In genomic region chr2:160034396-160034795, GRCh38 we compare ENCODE assay signal across 20 cellular contexts. TPM values are rescaled to one million over a fixed set of nuclear protein-coding genes. Genes with fewer than 3 reads are reported as not detected.
A peak's percentile ranks its signal among the peaks of the same experiment; 100 is the strongest.
DNase-seq lines count a peak whose midpoint lies in the region; FAIRE-seq and TF ChIP-seq lines count a peak whose summit lies in the region.
"Had no signal": no experiment of that assay in that cellular context is flagged by ENCODE, and none has a peak within 500 bp of the region (broad histone marks: within the 10 kb centered on the region; RNA-seq: fewer than 3 reads in every experiment).

No MANE protein-coding gene starts in this region.

- H2BK120ac ChIP-seq in trophoblast cell (ENCODE audit: insufficient read depth, low read length, poor library complexity): no peak overlapping the region

- H3K27me3 ChIP-seq in ACC112 (ENCODE audit: insufficient read depth, low read length): no peaks in the 10 kb centered on the region
- H3K27me3 ChIP-seq in astrocyte (ENCODE audit: insufficient read depth, low read length): no peaks in the 10 kb centered on the region
- H3K27me3 ChIP-seq in smooth muscle cell (ENCODE audit: low read depth): no peaks in the 10 kb centered on the region
- no peaks in the 10 kb centered on the region for H3K27me3 ChIP-seq in trophoblast cell (ENCODE audit: insufficient read depth, low read length)
- H3K27me3 ChIP-seq: BLaER1 treated with 17β-estradiol and CSF1 and Interleukin-3, amounts not matched to agents 10 nM and 100 nM; SJCRH30 had no signal

- H4K20me1 ChIP-seq in astrocyte (ENCODE audit: insufficient read depth, low read length) (no peaks in the 10 kb centered on the region), smooth muscle cell (ENCODE audit: low read depth) (no peaks in the 10 kb centered on the region)
- H4K20me1 ChIP-seq: BLaER1 treated with 17β-estradiol and CSF1 and Interleukin-3, amounts not matched to agents 10 nM and 100 nM had no signal

- no peak overlapping the region for H3K23ac ChIP-seq in trophoblast cell (ENCODE audit: low read length)

- H3K9ac ChIP-seq in astrocyte (ENCODE audit: low read length): no peak overlapping the region
- H3K9ac ChIP-seq in smooth muscle cell (ENCODE audit: low read depth): no peak overlapping the region
- no peak overlapping the region for H3K9ac ChIP-seq in trophoblast cell (ENCODE audit: low read length)
- H3K9ac ChIP-seq: BLaER1 treated with 17β-estradiol and CSF1 and Interleukin-3, amounts not matched to agents 10 nM and 100 nM had no signal

- no peak overlapping the region for H2AFZ ChIP-seq in ACC112 (ENCODE audit: low read length, unreplicated experiment)
- no peak overlapping the region for H2AFZ ChIP-seq in astrocyte (ENCODE audit: low read depth, low read length)
- no peak overlapping the region for H2AFZ ChIP-seq in smooth muscle cell (ENCODE audit: low read depth)
- no peak overlapping the region for H2AFZ ChIP-seq in trophoblast cell (ENCODE audit: insufficient read depth, low read length, poor library complexity)
- H2AFZ ChIP-seq: PC-9 had no signal

- no peaks in the 10 kb centered on the region for H3K79me1 ChIP-seq in trophoblast cell (ENCODE audit: low read length)

- H2AK5ac ChIP-seq in trophoblast cell (ENCODE audit: low read length): no peak overlapping the region

- no peak for DNase-seq in astrocyte (ENCODE audit: low read depth)
- DNase-seq in iris pigment epithelial cell (ENCODE audit: low read depth): peak; percentile 16
- no peak for DNase-seq in smooth muscle cell (lab: John Stamatoyannopoulos, UW; ENCODE audit: unreplicated experiment)
- DNase-seq in OCI-M2 (lab: John Stamatoyannopoulos, UW; ENCODE audit: unreplicated experiment): no peak
- no peak for DNase-seq in trophoblast cell
- no peak for DNase-seq in stimulated activated naive CD4-positive, alpha-beta T cell treated with Interleukin-2 at 50 U/mL for 16 hours (lab: John Stamatoyannopoulos, UW)
- DNase-seq: CD8-positive, alpha-beta memory T cell; DMS79 treated with DMSO at 0.1 percent for 48 hours; KG1; NCI-H1048; NCI-H1436 treated with DMSO at 0.1 percent for 48 hours; NCI-H2029; NCI-H345; NCI-H524 treated with DMSO at 0.1 percent for 48 hours; PC-9; SJCRH30 had no signal

- no peak overlapping the region for H2BK12ac ChIP-seq in trophoblast cell (ENCODE audit: low read length)

- no peak overlapping the region for H3K4me3 ChIP-seq in ACC112 (ENCODE audit: low read depth, low read length)
- no peak overlapping the region for H3K4me3 ChIP-seq in astrocyte (ENCODE audit: insufficient read depth, low read depth, low read length)
- H3K4me3 ChIP-seq in smooth muscle cell: no peak overlapping the region
- no peak overlapping the region for H3K4me3 ChIP-seq in trophoblast cell (ENCODE audit: low read depth, low read length)
- H3K4me3 ChIP-seq: BLaER1 treated with 17β-estradiol and CSF1 and Interleukin-3, amounts not matched to agents 10 nM and 100 nM; PC-9; SJCRH30 had no signal

- no peaks in the 10 kb centered on the region for H3K27me3 Mint-ChIP-seq in astrocyte (ENCODE audit: low read depth, unreplicated experiment)

- no peak overlapping the region for H2BK5ac ChIP-seq in trophoblast cell (ENCODE audit: low read depth, low read length, poor library complexity)

- no peak overlapping the region for H4K12ac ChIP-seq in trophoblast cell (ENCODE audit: low read depth, low read length)

- H4K8ac ChIP-seq in trophoblast cell (ENCODE audit: low read depth, low read length): no peak overlapping the region

- no peaks in the 10 kb centered on the region for H3F3A ChIP-seq in smooth muscle cell (ENCODE audit: low read depth)

- TF ChIP-seq CTCF in astrocyte (IDR thresholded peaks at IDR 0.05; ENCODE audit: insufficient read depth, low read depth, low read length) (no peak), smooth muscle cell (IDR thresholded peaks at IDR 0.05; ENCODE audit: borderline replicate concordance, insufficient read depth, poor library complexity, severe bottlenecking) (no peak)

- peaks cover 2% of the 10 kb centered on the region for H3K9me3 Mint-ChIP-seq in astrocyte (ENCODE audit: unreplicated experiment)
- H3K9me3 Mint-ChIP-seq: CD8-positive, alpha-beta memory T cell had no signal

- H3K4me1 ChIP-seq in ACC112 (ENCODE audit: control insufficient read depth, insufficient read depth, low read length, unreplicated experiment): peaks cover 30% of the 10 kb centered on the region
- peaks cover 11% of the 10 kb centered on the region for H3K4me1 ChIP-seq in astrocyte (ENCODE audit: insufficient read depth, low read length)
- no peaks in the 10 kb centered on the region for H3K4me1 ChIP-seq in smooth muscle cell (ENCODE audit: low read depth)
- no peaks in the 10 kb centered on the region for H3K4me1 ChIP-seq in trophoblast cell (ENCODE audit: control insufficient read depth in 1 of 2, insufficient read depth in 2 of 2, low read length in 2 of 2)

- H3K18ac ChIP-seq in trophoblast cell (ENCODE audit: low read length): no peak overlapping the region

- peaks cover 11% of the 10 kb centered on the region for H3K36me3 ChIP-seq in ACC112 (ENCODE audit: insufficient read depth, low read length)
- H3K36me3 ChIP-seq in astrocyte (ENCODE audit: insufficient read depth, low read length): no peaks in the 10 kb centered on the region
- no peaks in the 10 kb centered on the region for H3K36me3 ChIP-seq in smooth muscle cell (ENCODE audit: low read depth)
- no peaks in the 10 kb centered on the region for H3K36me3 ChIP-seq in trophoblast cell (ENCODE audit: control insufficient read depth in 1 of 2, insufficient read depth in 2 of 2, low read length in 2 of 2)
- H3K36me3 ChIP-seq: BLaER1 treated with 17β-estradiol and CSF1 and Interleukin-3, amounts not matched to agents 10 nM and 100 nM; SJCRH30 had no signal

- WGBS in smooth muscle cell (ENCODE audit: low lambda C conversion rate): 91% methylated on average over 6 of the region's 6 CpGs
- no CpG with 5 or more reads among the region's 6 CpGs for WGBS in trophoblast cell (ENCODE audit: extremely low coverage, insufficient coverage, insufficient read length)

- peak overlapping the region; percentile 95 for H3K27ac Mint-ChIP-seq in astrocyte (ENCODE audit: unreplicated experiment)
- H3K27ac Mint-ChIP-seq: CD8-positive, alpha-beta memory T cell had no signal

- H3K4me2 ChIP-seq in astrocyte (ENCODE audit: low read length): no peak overlapping the region
- H3K4me2 ChIP-seq in smooth muscle cell: no peak overlapping the region
- H3K4me2 ChIP-seq in trophoblast cell (ENCODE audit: low read length): no peak overlapping the region
- H3K4me2 ChIP-seq: PC-9 had no signal

- no peak overlapping the region for H3K4ac ChIP-seq in trophoblast cell (ENCODE audit: low read depth, low read length)

- H3K9me3 ChIP-seq in astrocyte (ENCODE audit: insufficient read depth, low read depth, low read length) (no peaks in the 10 kb centered on the region), smooth muscle cell (replicated peaks; ENCODE audit: low read depth) (no peaks in the 10 kb centered on the region), trophoblast cell (ENCODE audit: insufficient read depth, low read depth, low read length) (no peaks in the 10 kb centered on the region)
- H3K9me3 ChIP-seq: BLaER1 treated with 17β-estradiol and CSF1 and Interleukin-3, amounts not matched to agents 10 nM and 100 nM; SJCRH30 had no signal

- H3K14ac ChIP-seq in trophoblast cell (ENCODE audit: low read length): no peak overlapping the region

- FAIRE-seq in astrocyte (lab: Jason Lieb, UNC): no peak
- FAIRE-seq: H54, HepG2 had no signal

- no peak overlapping the region for H4K91ac ChIP-seq in trophoblast cell (ENCODE audit: low read depth, low read length)

- peak overlapping the region; percentile 28 for H3K4me3 Mint-ChIP-seq in astrocyte (ENCODE audit: unreplicated experiment)
- H3K4me3 Mint-ChIP-seq: CD8-positive, alpha-beta memory T cell had no signal

- H3K27ac ChIP-seq in ACC112 (ENCODE audit: low read depth, low read length) (peak overlapping the region; percentile 51), astrocyte (ENCODE audit: low read depth, low read length) (no peak overlapping the region), smooth muscle cell (ENCODE audit: low read depth) (peak overlapping the region; percentile 68), trophoblast cell (ENCODE audit: low read depth, low read length) (no peak overlapping the region)
- H3K27ac ChIP-seq: BLaER1 treated with 17β-estradiol and CSF1 and Interleukin-3, amounts not matched to agents 10 nM and 100 nM; PC-9; SJCRH30 had no signal

- no peaks in the 10 kb centered on the region for H3K79me2 ChIP-seq in ACC112 (ENCODE audit: control insufficient read depth, insufficient read depth, low read length, unreplicated experiment)
- H3K79me2 ChIP-seq in astrocyte (ENCODE audit: insufficient read depth, low read length): no peaks in the 10 kb centered on the region
- no peaks in the 10 kb centered on the region for H3K79me2 ChIP-seq in smooth muscle cell (ENCODE audit: low read depth)
- H3K79me2 ChIP-seq in trophoblast cell (ENCODE audit: control insufficient read depth, insufficient read depth, low read length, poor library complexity): no peaks in the 10 kb centered on the region

- peaks cover 3% of the 10 kb centered on the region for H3K36me3 Mint-ChIP-seq in astrocyte (ENCODE audit: low read depth, unreplicated experiment)
- H3K36me3 Mint-ChIP-seq: CD8-positive, alpha-beta memory T cell had no signal

- H3K4me1 Mint-ChIP-seq in astrocyte (ENCODE audit: low read depth, unreplicated experiment): peaks cover 32% of the 10 kb centered on the region
- H3K4me1 Mint-ChIP-seq: CD8-positive, alpha-beta memory T cell had no signal

RNA-seq across cellular contexts. Expression of gene PLA2R1, which starts 28.0 kb away (rescaled TPM):
- total RNA-seq in astrocyte (7.1 and 10.5 TPM in 2 replicates), smooth muscle cell (7.3 and 10.1 TPM in 2 replicates)
- polyA plus RNA-seq in smooth muscle cell: 4.7 and 4.8 TPM in 2 replicates
- 1.2 and 1.3 TPM in 2 replicates for polyA plus RNA-seq in trophoblast cell (2013)
- total RNA-seq: CD8-positive, alpha-beta memory T cell; HepG2; SJCRH30 had no signal
- polyA plus RNA-seq: CD8-positive, alpha-beta memory T cell; HepG2 had no signal

Comparison
In these comparisons a context has a peak if more than half of its experiments do, and no peak if none do; other contexts are left out.
1. H3K27ac ChIP-seq: peak in ACC112 (single experiment) and smooth muscle cell (single experiment); none in astrocyte (single experiment) and trophoblast cell (single experiment).